1 cellular context compared by ENCODE assay signal in the genomic region with DNA sequence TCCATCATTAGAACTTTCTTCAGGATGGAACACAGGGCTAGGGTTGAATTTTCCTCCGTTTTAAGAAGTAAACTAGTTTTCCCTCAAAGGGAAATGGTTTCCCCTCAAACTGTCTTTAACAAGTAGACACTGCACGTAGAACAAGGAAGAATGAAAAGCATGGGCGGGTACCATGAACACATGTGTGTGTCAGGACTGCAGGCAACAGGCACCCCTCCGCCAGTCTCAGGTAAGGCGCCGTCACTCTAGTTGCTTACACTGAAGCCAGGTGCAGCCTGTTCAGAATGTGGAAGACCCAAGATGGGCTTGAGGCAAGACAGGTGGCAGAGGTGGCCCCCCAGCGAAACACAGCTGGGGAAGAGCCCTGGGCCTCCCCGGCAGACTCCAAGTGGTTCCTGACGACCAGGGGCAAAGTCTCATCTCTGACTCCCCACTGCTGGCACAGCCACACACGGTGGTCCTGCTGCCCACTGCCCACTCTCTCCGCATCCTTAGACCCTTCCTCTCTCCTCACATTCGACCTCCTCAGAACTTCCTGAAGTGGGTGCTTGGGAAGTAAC.
TF ChIP-seq lines count a peak whose summit lies in the region.

No MANE protein-coding gene starts in this region.

TF ChIP-seq in WTC11, 78 proteins besides CTCF, POLR2A, EP300 and RAD21:
- TF ChIP-seq, protein P1, sequence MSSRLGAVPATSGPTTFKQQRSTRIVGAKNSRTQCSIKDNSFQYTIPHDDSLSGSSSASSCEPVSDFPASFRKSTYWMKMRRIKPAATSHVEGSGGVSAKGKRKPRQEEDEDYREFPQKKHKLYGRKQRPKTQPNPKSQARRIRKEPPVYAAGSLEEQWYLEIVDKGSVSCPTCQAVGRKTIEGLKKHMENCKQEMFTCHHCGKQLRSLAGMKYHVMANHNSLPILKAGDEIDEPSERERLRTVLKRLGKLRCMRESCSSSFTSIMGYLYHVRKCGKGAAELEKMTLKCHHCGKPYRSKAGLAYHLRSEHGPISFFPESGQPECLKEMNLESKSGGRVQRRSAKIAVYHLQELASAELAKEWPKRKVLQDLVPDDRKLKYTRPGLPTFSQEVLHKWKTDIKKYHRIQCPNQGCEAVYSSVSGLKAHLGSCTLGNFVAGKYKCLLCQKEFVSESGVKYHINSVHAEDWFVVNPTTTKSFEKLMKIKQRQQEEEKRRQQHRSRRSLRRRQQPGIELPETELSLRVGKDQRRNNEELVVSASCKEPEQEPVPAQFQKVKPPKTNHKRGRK (CRISPR knock-in tag; IDR thresholded peaks at IDR 0.05; ENCODE audit: borderline replicate concordance): no peak
- no peak for TF ChIP-seq ZNF121 (CRISPR knock-in tag; IDR thresholded peaks at IDR 0.05)
- no peak for TF ChIP-seq JUN (CRISPR knock-in tag; IDR thresholded peaks at IDR 0.05)
- TF ChIP-seq GABPB1 (CRISPR knock-in tag; IDR thresholded peaks at IDR 0.05): no peak
- TF ChIP-seq, protein P2, sequence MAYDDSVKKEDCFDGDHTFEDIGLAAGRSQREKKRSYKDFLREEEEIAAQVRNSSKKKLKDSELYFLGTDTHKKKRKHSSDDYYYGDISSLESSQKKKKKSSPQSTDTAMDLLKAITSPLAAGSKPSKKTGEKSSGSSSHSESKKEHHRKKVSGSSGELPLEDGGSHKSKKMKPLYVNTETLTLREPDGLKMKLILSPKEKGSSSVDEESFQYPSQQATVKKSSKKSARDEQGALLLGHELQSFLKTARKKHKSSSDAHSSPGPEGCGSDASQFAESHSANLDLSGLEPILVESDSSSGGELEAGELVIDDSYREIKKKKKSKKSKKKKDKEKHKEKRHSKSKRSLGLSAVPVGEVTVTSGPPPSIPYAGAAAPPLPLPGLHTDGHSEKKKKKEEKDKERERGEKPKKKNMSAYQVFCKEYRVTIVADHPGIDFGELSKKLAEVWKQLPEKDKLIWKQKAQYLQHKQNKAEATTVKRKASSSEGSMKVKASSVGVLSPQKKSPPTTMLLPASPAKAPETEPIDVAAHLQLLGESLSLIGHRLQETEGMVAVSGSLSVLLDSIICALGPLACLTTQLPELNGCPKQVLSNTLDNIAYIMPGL (CRISPR knock-in tag; IDR thresholded peaks at IDR 0.05): no peak
- no peak for TF ChIP-seq ETV6 (CRISPR knock-in tag; IDR thresholded peaks at IDR 0.05)
- no peak for TF ChIP-seq ZNF138 (CRISPR knock-in tag; conservative IDR thresholded peaks at IDR 0.05)
- no peak for TF ChIP-seq RORB (CRISPR knock-in tag; IDR thresholded peaks at IDR 0.05)
- TF ChIP-seq, protein P3, sequence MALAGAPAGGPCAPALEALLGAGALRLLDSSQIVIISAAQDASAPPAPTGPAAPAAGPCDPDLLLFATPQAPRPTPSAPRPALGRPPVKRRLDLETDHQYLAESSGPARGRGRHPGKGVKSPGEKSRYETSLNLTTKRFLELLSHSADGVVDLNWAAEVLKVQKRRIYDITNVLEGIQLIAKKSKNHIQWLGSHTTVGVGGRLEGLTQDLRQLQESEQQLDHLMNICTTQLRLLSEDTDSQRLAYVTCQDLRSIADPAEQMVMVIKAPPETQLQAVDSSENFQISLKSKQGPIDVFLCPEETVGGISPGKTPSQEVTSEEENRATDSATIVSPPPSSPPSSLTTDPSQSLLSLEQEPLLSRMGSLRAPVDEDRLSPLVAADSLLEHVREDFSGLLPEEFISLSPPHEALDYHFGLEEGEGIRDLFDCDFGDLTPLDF (CRISPR knock-in tag; IDR thresholded peaks at IDR 0.05): no peak
- no peak for TF ChIP-seq GTF2I (CRISPR knock-in tag; conservative IDR thresholded peaks at IDR 0.05)
- no peak for TF ChIP-seq SOX15 (CRISPR knock-in tag; IDR thresholded peaks at IDR 0.05)
- TF ChIP-seq, protein P4, sequence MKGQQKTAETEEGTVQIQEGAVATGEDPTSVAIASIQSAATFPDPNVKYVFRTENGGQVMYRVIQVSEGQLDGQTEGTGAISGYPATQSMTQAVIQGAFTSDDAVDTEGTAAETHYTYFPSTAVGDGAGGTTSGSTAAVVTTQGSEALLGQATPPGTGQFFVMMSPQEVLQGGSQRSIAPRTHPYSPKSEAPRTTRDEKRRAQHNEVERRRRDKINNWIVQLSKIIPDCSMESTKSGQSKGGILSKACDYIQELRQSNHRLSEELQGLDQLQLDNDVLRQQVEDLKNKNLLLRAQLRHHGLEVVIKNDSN (CRISPR knock-in tag; IDR thresholded peaks at IDR 0.05): no peak
